Comparison of ENCODE assay signal across 1 cellular context in the genomic region with DNA sequence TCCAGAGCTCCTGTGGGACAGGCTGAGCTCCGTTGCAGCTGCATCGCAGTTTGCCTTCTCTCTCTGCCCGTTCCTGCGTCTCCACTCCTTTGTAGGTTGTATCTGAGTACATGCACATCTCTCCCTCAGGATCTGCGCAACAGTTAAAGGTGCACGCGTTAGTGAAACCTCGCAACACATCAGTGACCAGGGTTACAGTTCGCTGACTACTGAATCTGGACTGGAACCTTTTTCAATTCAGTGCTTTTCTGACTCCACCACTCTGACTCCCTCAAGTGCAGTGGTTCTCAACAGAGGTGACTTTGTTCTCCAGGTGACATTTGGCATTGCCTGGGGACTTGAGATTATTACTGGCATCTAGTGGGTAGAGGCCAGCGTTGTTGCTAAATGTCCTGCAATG.
TF ChIP-seq lines count a peak whose summit lies in the region.

No MANE protein-coding gene starts in this region.

TF ChIP-seq in GM12878, 131 proteins besides CTCF, POLR2A, EP300 and RAD21:
- TF ChIP-seq PML (IDR thresholded peaks at IDR 0.05; ENCODE audit: low read length) = no peak
- TF ChIP-seq ZNF384 (IDR thresholded peaks at IDR 0.05; ENCODE audit: borderline replicate concordance, low read depth, low read length) = no peak
- TF ChIP-seq ATF7 (IDR thresholded peaks at IDR 0.05; ENCODE audit: low read depth) = no peak
- no peak for TF ChIP-seq WRNIP1 (IDR thresholded peaks at IDR 0.05; ENCODE audit: borderline replicate concordance, low read depth, low read length)
- TF ChIP-seq PAX5 (IDR thresholded peaks at IDR 0.05; ENCODE audit: borderline replicate concordance, low read depth, low read length) = peak; percentile 94
- no peak for TF ChIP-seq SMARCA5 (IDR thresholded peaks at IDR 0.05)
- TF ChIP-seq NFXL1 (IDR thresholded peaks at IDR 0.05; ENCODE audit: borderline replicate concordance) = no peak
- TF ChIP-seq EED (IDR thresholded peaks at IDR 0.05; ENCODE audit: low read depth) = 0 out of 2 replicates have a peak, but pooled peaks have one; percentile 20
- no peak for TF ChIP-seq HDAC6 (IDR thresholded peaks at IDR 0.05; ENCODE audit: unreplicated experiment)
- no peak for TF ChIP-seq SIN3A (IDR thresholded peaks at IDR 0.05; ENCODE audit: low read depth, low read length)
- no peak for TF ChIP-seq GATAD2B (conservative IDR thresholded peaks at IDR 0.05; ENCODE audit: low read depth)
- TF ChIP-seq, protein P1, sequence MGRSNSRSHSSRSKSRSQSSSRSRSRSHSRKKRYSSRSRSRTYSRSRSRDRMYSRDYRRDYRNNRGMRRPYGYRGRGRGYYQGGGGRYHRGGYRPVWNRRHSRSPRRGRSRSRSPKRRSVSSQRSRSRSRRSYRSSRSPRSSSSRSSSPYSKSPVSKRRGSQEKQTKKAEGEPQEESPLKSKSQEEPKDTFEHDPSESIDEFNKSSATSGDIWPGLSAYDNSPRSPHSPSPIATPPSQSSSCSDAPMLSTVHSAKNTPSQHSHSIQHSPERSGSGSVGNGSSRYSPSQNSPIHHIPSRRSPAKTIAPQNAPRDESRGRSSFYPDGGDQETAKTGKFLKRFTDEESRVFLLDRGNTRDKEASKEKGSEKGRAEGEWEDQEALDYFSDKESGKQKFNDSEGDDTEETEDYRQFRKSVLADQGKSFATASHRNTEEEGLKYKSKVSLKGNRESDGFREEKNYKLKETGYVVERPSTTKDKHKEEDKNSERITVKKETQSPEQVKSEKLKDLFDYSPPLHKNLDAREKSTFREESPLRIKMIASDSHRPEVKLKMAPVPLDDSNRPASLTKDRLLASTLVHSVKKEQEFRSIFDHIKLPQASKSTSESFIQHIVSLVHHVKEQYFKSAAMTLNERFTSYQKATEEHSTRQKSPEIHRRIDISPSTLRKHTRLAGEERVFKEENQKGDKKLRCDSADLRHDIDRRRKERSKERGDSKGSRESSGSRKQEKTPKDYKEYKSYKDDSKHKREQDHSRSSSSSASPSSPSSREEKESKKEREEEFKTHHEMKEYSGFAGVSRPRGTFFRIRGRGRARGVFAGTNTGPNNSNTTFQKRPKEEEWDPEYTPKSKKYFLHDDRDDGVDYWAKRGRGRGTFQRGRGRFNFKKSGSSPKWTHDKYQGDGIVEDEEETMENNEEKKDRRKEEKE (IDR thresholded peaks at IDR 0.05) = no peak
- no peak for TF ChIP-seq MYC (IDR thresholded peaks at IDR 0.05; ENCODE audit: insufficient read depth, insufficient read length, insufficient replicate concordance, low read length, severe bottlenecking)
- TF ChIP-seq MEF2A (IDR thresholded peaks at IDR 0.05; ENCODE audit: insufficient read depth, low read depth, low read length) = no peak
